In genomic region chr7:141294122-141294829, GRCh38 we compare ENCODE assay signal across 1 cellular context.
A peak's percentile ranks its signal among the peaks of the same experiment; 100 is the strongest.
TF ChIP-seq lines count a peak whose summit lies in the region.

No MANE protein-coding gene starts in this region.

TF ChIP-seq in K562, 482 proteins besides CTCF, POLR2A, EP300 and RAD21 (continued from another document):
- no peak for TF ChIP-seq ZNF644 (tag; IDR thresholded peaks at IDR 0.05; ENCODE audit: low read depth)
- no peak for TF ChIP-seq KAT7 (CRISPR knock-in tag; IDR thresholded peaks at IDR 0.05; ENCODE audit: borderline replicate concordance)
- no peak for TF ChIP-seq SMAD4 (CRISPR knock-in tag; conservative IDR thresholded peaks at IDR 0.05)
- TF ChIP-seq C11orf30 (IDR thresholded peaks at IDR 0.05; ENCODE audit: low read depth): peak; percentile 75
- no peak for TF ChIP-seq MBD1 (CRISPR knock-in tag; IDR thresholded peaks at IDR 0.05)
- no peak for TF ChIP-seq ADNP (tag; IDR thresholded peaks at IDR 0.05)
- no peak for TF ChIP-seq PML (IDR thresholded peaks at IDR 0.05; ENCODE audit: low read length)
- TF ChIP-seq EZH2 (IDR thresholded peaks at IDR 0.05; ENCODE audit: borderline replicate concordance, low read depth, low read length): no peak
- no peak for TF ChIP-seq ZNF217 (CRISPR knock-in tag; IDR thresholded peaks at IDR 0.05)
- TF ChIP-seq ZSCAN29 (IDR thresholded peaks at IDR 0.05): no peak
- no peak for TF ChIP-seq MXI1 (IDR thresholded peaks at IDR 0.05; ENCODE audit: low read depth, low read length)
- peak; percentile 69 for TF ChIP-seq MAFK (IDR thresholded peaks at IDR 0.05; ENCODE audit: low read length)
- TF ChIP-seq FOSL1 (tag; conservative IDR thresholded peaks at IDR 0.05): no peak
- TF ChIP-seq NFATC3 (IDR thresholded peaks at IDR 0.05): no peak
TF ChIP-seq in K562: peak in this region for 5.
